In genomic region chr4:86356831-86357230, GRCh38 we compare ENCODE assay signal across 18 cellular contexts. TPM values are rescaled to one million over a fixed set of nuclear protein-coding genes. Genes with fewer than 3 reads are reported as not detected.
"Had no signal": no experiment of that assay in that cellular context is flagged by ENCODE, and none has a peak within 500 bp of the region (broad histone marks: within the 10 kb centered on the region; RNA-seq: fewer than 3 reads in every experiment).

No MANE protein-coding gene starts in this region.

- H3K9me3 Mint-ChIP-seq: natural killer cell treated with Interleukin-12 subunit alpha and Interleukin-12 subunit beta and Interleukin-15 and Interleukin-18, amount 100 ng/mL, for 72 hours; T-helper 1 cell treated with Interleukin-12 subunit alpha and Interleukin-12 subunit beta and Interleukin-4 antibody, amounts not matched to agents 30 μg/mL and 1 μg/mL, for 36 hours had no signal

- H3K4me2 ChIP-seq: SK-N-SH had no signal

- DNase-seq: activated CD4-positive, alpha-beta T cell treated with anti-CD3 and anti-CD28 coated beads for 4 hours; activated CD8-positive, alpha-beta memory T cell treated with anti-CD3 and anti-CD28 coated beads, Interleukin-2, amount 50 U/mL, for 48 hours; activated CD8-positive, alpha-beta T cell treated with anti-CD3 and anti-CD28 coated beads, Interleukin-2, amount 10 ng/mL, durations not matched to agents 7 days and 5 days; activated naive CD4-positive, alpha-beta T cell; colonic mucosa; effector CD8-positive, alpha-beta T cell; left cardiac atrium; lower lobe of right lung; ovary; stimulated activated CD4-positive, alpha-beta T cell treated with anti-CD3 and anti-CD28 coated beads, Interleukin-15, amount 100 ng/mL, for 24 hours; stimulated activated CD4-positive, alpha-beta T cell treated with anti-CD3 and anti-CD28 coated beads, Interleukin-4, amount 100 ng/mL, for 24 hours; stomach had no signal

- H3K9me3 ChIP-seq: ascending aorta, colonic mucosa, lower lobe of right lung, ovary, SK-N-SH, stomach, tibial nerve had no signal

- H3K4me3 Mint-ChIP-seq: activated CD8-positive, alpha-beta T cell treated with anti-CD3 and anti-CD28 coated beads, Interleukin-2, amount 10 ng/mL, durations not matched to agents 7 days and 5 days; natural killer cell treated with Interleukin-12 subunit alpha and Interleukin-12 subunit beta and Interleukin-15 and Interleukin-18, amount 100 ng/mL, for 72 hours; T-helper 1 cell treated with Interleukin-12 subunit alpha and Interleukin-12 subunit beta and Interleukin-4 antibody, amounts not matched to agents 30 μg/mL and 1 μg/mL, for 36 hours had no signal

- H3K9me2 ChIP-seq: SK-N-SH had no signal

- H3K27me3 ChIP-seq: ascending aorta, colonic mucosa, ovary, stomach, tibial nerve had no signal

- H3K4me3 ChIP-seq: ascending aorta, colonic mucosa, lower lobe of right lung, ovary, stomach, tibial nerve had no signal

- H3K4me1 ChIP-seq: colonic mucosa, lower lobe of right lung had no signal

- H3K9ac ChIP-seq: SK-N-SH had no signal

- H3K27me3 Mint-ChIP-seq: natural killer cell treated with Interleukin-12 subunit alpha and Interleukin-12 subunit beta and Interleukin-15 and Interleukin-18, amount 100 ng/mL, for 72 hours had no signal

- H3K36me3 Mint-ChIP-seq: natural killer cell treated with Interleukin-12 subunit alpha and Interleukin-12 subunit beta and Interleukin-15 and Interleukin-18, amount 100 ng/mL, for 72 hours had no signal

- H3K27ac ChIP-seq: ascending aorta, colonic mucosa, epithelial cell of prostate, lower lobe of right lung, ovary, stomach, tibial nerve had no signal

- ATAC-seq: activated CD8-positive, alpha-beta T cell treated with anti-CD3 and anti-CD28 coated beads, Interleukin-2, amount 10 ng/mL, durations not matched to agents 7 days and 5 days; left cardiac atrium; lower lobe of right lung; natural killer cell treated with Interleukin-12 subunit alpha and Interleukin-12 subunit beta and Interleukin-15 and Interleukin-18, amount 100 ng/mL, for 72 hours had no signal

- H3K27ac Mint-ChIP-seq: activated CD8-positive, alpha-beta T cell treated with anti-CD3 and anti-CD28 coated beads, Interleukin-2, amount 10 ng/mL, durations not matched to agents 7 days and 5 days; natural killer cell treated with Interleukin-12 subunit alpha and Interleukin-12 subunit beta and Interleukin-15 and Interleukin-18, amount 100 ng/mL, for 72 hours; T-helper 1 cell treated with Interleukin-12 subunit alpha and Interleukin-12 subunit beta and Interleukin-4 antibody, amounts not matched to agents 30 μg/mL and 1 μg/mL, for 36 hours had no signal

- H3K36me3 ChIP-seq: ascending aorta, colonic mucosa, lower lobe of right lung, ovary, stomach, tibial nerve had no signal

RNA-seq across cellular contexts. Expression of gene MAPK10, which starts 3.0 kb away (rescaled TPM):
- total RNA-seq: activated CD8-positive, alpha-beta T cell treated with anti-CD3 and anti-CD28 coated beads, Interleukin-2, amount 10 ng/mL, durations not matched to agents 7 days and 5 days had no signal
